ENCODE assay signal across 8 cellular contexts in the genomic region with DNA sequence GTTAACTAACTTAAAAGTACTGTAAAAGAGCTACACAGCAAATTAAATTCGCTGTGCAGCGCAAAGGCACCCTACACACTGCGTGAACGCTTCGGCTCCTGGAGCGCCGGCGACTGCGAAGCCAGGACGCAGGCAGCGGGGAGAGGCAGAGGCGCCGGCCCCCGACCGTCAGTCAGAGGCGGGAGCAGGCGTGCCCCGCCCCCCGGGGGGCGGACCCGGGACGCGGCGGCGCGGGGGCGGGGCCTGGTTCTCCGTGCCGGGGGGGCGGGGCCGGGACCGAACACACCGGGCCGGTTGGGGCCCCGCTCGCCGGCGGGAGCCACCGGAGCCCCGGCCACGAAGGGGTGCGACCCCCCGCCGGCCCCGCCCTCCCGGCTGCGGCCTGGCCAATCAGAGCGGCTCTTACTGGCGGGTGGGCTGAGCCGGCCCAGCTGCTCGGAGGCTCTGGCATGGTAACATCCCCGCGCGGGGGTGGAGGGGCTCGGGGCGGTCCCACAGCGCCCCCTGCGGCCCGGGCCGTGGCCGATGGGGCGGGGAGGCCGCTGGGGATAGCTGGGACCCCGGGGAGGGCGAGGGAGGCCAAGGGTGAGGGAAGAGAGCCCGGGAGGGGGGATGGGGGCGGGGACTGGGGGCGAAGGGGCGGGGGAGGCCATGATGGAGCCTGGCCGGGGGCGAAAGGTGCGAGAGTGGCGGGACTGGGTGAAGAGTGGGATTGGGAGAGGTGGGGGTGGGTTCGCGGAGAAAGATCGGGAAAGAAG. TPM values are rescaled to one million over a fixed set of nuclear protein-coding genes. Genes with fewer than 3 reads are reported as not detected.
DNase-seq lines count a peak whose midpoint lies in the region; ATAC-seq and TF ChIP-seq lines count a peak whose summit lies in the region.

Gene PRPF40B, plus strand, starts transcription at position 420 of the 758 bp plus-strand sequence. Its CDS starts 30 bp downstream, at position 450.

- peak within 1 kb of the TSS; percentile 90 for H3K9ac ChIP-seq in NT2/D1 (ENCODE audit: insufficient read length, low read depth)

- ATAC-seq in GM19463 (IDR thresholded peaks at IDR 0.05; ENCODE audit: unreplicated experiment) = peak; percentile 72

- TF ChIP-seq CTCF in endothelial cell (IDR thresholded peaks at IDR 0.05; ENCODE audit: unreplicated experiment) = peak; percentile 62

- no peaks in the 10 kb centered on the region for H3K4me1 ChIP-seq in NT2/D1 (ENCODE audit: insufficient read depth, insufficient read length)

- peak; percentile 85 for DNase-seq in COLO829 (ENCODE audit: low spot score)
- DNase-seq in HT-29 (ENCODE audit: low spot score) = peak; percentile 85
- peak; percentile 77 for DNase-seq in NT2/D1 (ENCODE audit: low read depth, low spot score)
- DNase-seq in activated CD8-positive, alpha-beta memory T cell treated with anti-CD3 and anti-CD28 coated beads, Interleukin-2, amount 50 U/mL, for 24 hours (ENCODE audit: extremely low read depth) = peak; percentile 38
- DNase-seq in endothelial cell (ENCODE audit: low spot score) = peak; percentile 96
- DNase-seq in middle frontal gyrus (ENCODE audit: extremely low spot score, low spot score) = peak; percentile 73
- peak; percentile 72 to 82 for DNase-seq in stimulated activated CD8-positive, alpha-beta memory T cell treated with anti-CD3 and anti-CD28 coated beads, Interleukin-2, amount 100 ng/mL, for 48 hours (ENCODE audit: low read depth in 2 of 2)

- H3K4me3 ChIP-seq in NT2/D1 (ENCODE audit: insufficient read length, low read depth) = peak within 1 kb of the TSS; percentile 66

- peaks cover 18% of the 10 kb centered on the region for H3K27me3 ChIP-seq in NT2/D1 (ENCODE audit: insufficient read depth, insufficient read length)

- no peaks in the 10 kb centered on the region for H3K9me3 Mint-ChIP-seq in endothelial cell (ENCODE audit: unreplicated experiment)

- peak within 1 kb of the TSS; percentile 89 for H3K4me3 Mint-ChIP-seq in endothelial cell (ENCODE audit: unreplicated experiment)

- peaks cover 3% of the 10 kb centered on the region for H3K36me3 Mint-ChIP-seq in endothelial cell (ENCODE audit: low read depth, unreplicated experiment)

- peak within 1 kb of the TSS; percentile 80 for H3K27ac Mint-ChIP-seq in endothelial cell (ENCODE audit: unreplicated experiment)

- no peaks in the 10 kb centered on the region for H3K9me3 ChIP-seq in NT2/D1 (ENCODE audit: insufficient read depth, low read length)

- H3K27me3 Mint-ChIP-seq in endothelial cell (ENCODE audit: unreplicated experiment) = peaks cover 12% of the 10 kb centered on the region

- H3K4me1 Mint-ChIP-seq in endothelial cell (ENCODE audit: unreplicated experiment) = peaks cover 18% of the 10 kb centered on the region

- H3K36me3 ChIP-seq in NT2/D1 (ENCODE audit: insufficient read depth, insufficient read length, low read length) = no peaks in the 10 kb centered on the region

RNA-seq across cellular contexts. Expression of gene PRPF40B, which starts in this region (rescaled TPM):
- total RNA-seq in HT-29 (2014; rRNA removed; shearing (Covaris generic)) = 6.4 and 12.3 TPM in 2 replicates
- total RNA-seq in endothelial cell (ENCODE audit: unreplicated experiment) = 9.2 TPM

Comparison
In these comparisons a context has a peak if more than half of its experiments do, and no peak if none do; other contexts are left out.
1. Peak in every context shown above with its lines: DNase-seq, ATAC-seq and H3K4me3 ChIP-seq.
2. DNase-seq: peak in every context shown above with its lines; median percentile 96 in endothelial cell; 85 in COLO829; 85 in HT-29; 77 in NT2/D1; 77 in stimulated activated CD8-positive, alpha-beta memory T cell treated with anti-CD3 and anti-CD28 coated beads, Interleukin-2, amount 100 ng/mL, for 48 hours; 73 in middle frontal gyrus; 38 in activated CD8-positive, alpha-beta memory T cell treated with anti-CD3 and anti-CD28 coated beads, Interleukin-2, amount 50 U/mL, for 24 hours.